Comparison of ENCODE assay signal across 22 cellular contexts in the genomic region with DNA sequence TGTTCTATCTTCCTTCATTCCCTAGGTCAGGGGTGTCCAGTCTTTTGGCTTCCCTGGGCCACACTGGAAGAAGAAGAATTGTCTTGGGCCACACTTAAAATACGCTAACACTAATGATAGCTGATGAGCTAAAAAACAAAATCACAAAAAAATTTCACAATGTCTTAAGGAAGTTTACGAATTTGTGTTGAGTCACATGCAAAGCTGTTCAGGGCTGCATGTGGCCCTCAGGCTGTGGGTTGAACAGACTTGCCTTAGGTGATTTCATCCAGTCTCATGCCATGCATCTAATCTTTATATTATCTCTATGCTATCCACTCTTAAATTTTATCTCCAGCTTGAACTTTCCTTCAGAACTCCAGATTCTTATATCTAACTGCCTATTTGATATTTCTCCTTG.
"Had no signal": no experiment of that assay in that cellular context is flagged by ENCODE, and none has a peak within 500 bp of the region (broad histone marks: within the 10 kb centered on the region; RNA-seq: fewer than 3 reads in every experiment).

No MANE protein-coding gene starts in this region.

- DNase-seq: activated CD4-positive, alpha-beta memory T cell treated with anti-CD3 and anti-CD28 coated beads for 36 hours; activated CD4-positive, alpha-beta T cell treated with anti-CD3 and anti-CD28 coated beads, Interleukin-2, amount 10 ng/mL, durations not matched to agents 24 days and 14 days; activated CD4-positive, CD25-positive, alpha-beta regulatory T cell treated with anti-CD3 and anti-CD28 coated beads, Interleukin-2, amount 50 U/mL, for 72 hours; activated CD8-positive, alpha-beta memory T cell treated with anti-CD3 and anti-CD28 coated beads, Interleukin-2, amount 50 U/mL, for 4 hours; activated gamma-delta T cell; activated naive CD4-positive, alpha-beta T cell treated with anti-CD3 and anti-CD28 coated beads, Interleukin-2, amount 50 U/mL, for 16 hours; activated T-cell treated with anti-CD3 and anti-CD28 coated beads, Interleukin-2, amount 50 U/mL, for 1 hour; amygdala; dermis blood vessel endothelial cell; effector CD8-positive, alpha-beta T cell; islet precursor cell; left ventricle myocardium superior; posterior cingulate gyrus; right cardiac atrium; stimulated activated CD4-positive, alpha-beta T cell treated with anti-CD3 and anti-CD28 coated beads, Interleukin-15, amount 100 ng/mL, for 24 hours; stimulated activated CD4-positive, alpha-beta T cell treated with anti-CD3 and anti-CD28 coated beads, Interleukin-2, amount 100 ng/mL, for 24 hours; stimulated activated naive B cell treated with anti-CD40 and anti-IgM and Interleukin-4, amounts not matched to agents 10 μg/mL and 1 μg/mL and 100 μg/mL, for 72 hours; stomach; T-helper 2 cell; thyroid gland; upper lobe of right lung had no signal

- H3K27ac ChIP-seq: stomach, thyroid gland, upper lobe of right lung had no signal

- H3K27me3 ChIP-seq: stomach, thyroid gland, upper lobe of right lung had no signal

- H3K4me3 ChIP-seq: stomach, thyroid gland, upper lobe of right lung had no signal

- H3K9me3 ChIP-seq: stomach, thyroid gland, upper lobe of right lung had no signal

- ATAC-seq: esophagus mucosa; left ventricle myocardium superior; right cardiac atrium; stimulated activated naive B cell treated with anti-CD40 and anti-IgM and Interleukin-4, amounts not matched to agents 10 μg/mL and 1 μg/mL and 100 μg/mL, for 72 hours; upper lobe of right lung had no signal

- H3K4me1 ChIP-seq: stomach, thyroid gland, upper lobe of right lung had no signal

- H3K36me3 ChIP-seq: stomach, thyroid gland, upper lobe of right lung had no signal
